18 cellular contexts compared by ENCODE assay signal in genomic region chr11:29310016-29310415, GRCh38.
A peak's percentile ranks its signal among the peaks of the same experiment; 100 is the strongest.
DNase-seq lines count a peak whose midpoint lies in the region; ATAC-seq and TF ChIP-seq lines count a peak whose summit lies in the region.
"Had no signal": no experiment of that assay in that cellular context is flagged by ENCODE, and none has a peak within 500 bp of the region (broad histone marks: within the 10 kb centered on the region; RNA-seq: fewer than 3 reads in every experiment).

No MANE protein-coding gene starts in this region.

- TF ChIP-seq CTCF in osteoblast (IDR thresholded peaks at IDR 0.05; ENCODE audit: extremely low read depth, low read depth, low read length), result no peak
- TF ChIP-seq CTCF in GM20000 (IDR thresholded peaks at IDR 0.05; ENCODE audit: extremely low read depth, missing control alignments), result no peak

- H3K27me3 ChIP-seq in osteoblast (ENCODE audit: insufficient read depth, low read length), result no peaks in the 10 kb centered on the region
- H3K27me3 ChIP-seq: BLaER1, gastroesophageal sphincter had no signal

- no peak overlapping the region for H3K4me3 ChIP-seq in osteoblast (ENCODE audit: insufficient read depth, low read length)
- H3K4me3 ChIP-seq: BLaER1, dorsolateral prefrontal cortex, gastroesophageal sphincter, GM23338 had no signal

- no peaks in the 10 kb centered on the region for H3K9me3 ChIP-seq in osteoblast (ENCODE audit: low read depth, low read length)
- H3K9me3 ChIP-seq: BLaER1, gastroesophageal sphincter had no signal

- H3K36me3 ChIP-seq in osteoblast (ENCODE audit: insufficient read depth, low read length), result no peaks in the 10 kb centered on the region
- H3K36me3 ChIP-seq: BLaER1, gastroesophageal sphincter had no signal

- H3K79me2 ChIP-seq in osteoblast (ENCODE audit: insufficient read depth, low read length), result no peaks in the 10 kb centered on the region

- DNase-seq in EH (ENCODE audit: low read depth) (peak; percentile 93), RKO (ENCODE audit: low spot score) (peak; percentile 45), dermis blood vessel endothelial cell (peak; percentile 66), osteoblast (ENCODE audit: insufficient read length, low spot score, missing footprints) (no peak), GM20000 (ENCODE audit: low spot score) (no peak)
- DNase-seq in stimulated activated CD4-positive, alpha-beta T cell treated with anti-CD3 and anti-CD28 coated beads, Interleukin-4, amount 100 ng/mL, for 1 hour, result no peak
- DNase-seq: activated CD4-positive, alpha-beta T cell treated with anti-CD3 and anti-CD28 coated beads for 36 hours; activated T-cell treated with anti-CD3 and anti-CD28 coated beads, Interleukin-2, amount 50 U/mL, for 24 hours; dorsolateral prefrontal cortex; islet precursor cell; NCI-H187; NCI-H524 treated with DMSO at 0.1 percent for 48 hours had no signal

- H3K27ac ChIP-seq in osteoblast (ENCODE audit: low read depth, low read length), result peak overlapping the region; percentile 90
- H3K27ac ChIP-seq: BLaER1, dorsolateral prefrontal cortex, gastroesophageal sphincter had no signal

- H2AFZ ChIP-seq in osteoblast (ENCODE audit: low read length), result no peak overlapping the region
- H2AFZ ChIP-seq: GM23338 had no signal

- H3K4me2 ChIP-seq in osteoblast (ENCODE audit: insufficient read depth, low read length), result no peak overlapping the region
- H3K4me2 ChIP-seq: BLaER1, GM23338 had no signal

- no peak for ATAC-seq in GM21423 (IDR thresholded peaks at IDR 0.05; ENCODE audit: unreplicated experiment)
- ATAC-seq in HG03378 (IDR thresholded peaks at IDR 0.05; ENCODE audit: unreplicated experiment), result no peak
- ATAC-seq: activated CD4-positive, alpha-beta T cell treated with anti-CD3 and anti-CD28 coated beads for 36 hours; gastroesophageal sphincter; GM23338; Panc1 had no signal

- H3K4me1 ChIP-seq in osteoblast (ENCODE audit: insufficient read depth, low read length), result peaks cover 34% of the 10 kb centered on the region
- H3K4me1 ChIP-seq: BLaER1, gastroesophageal sphincter had no signal

- no peaks in the 10 kb centered on the region for H4K20me1 ChIP-seq in osteoblast (ENCODE audit: insufficient read depth, low read length)
- H4K20me1 ChIP-seq: BLaER1 had no signal

Comparison
In these comparisons a context has a peak if more than half of its experiments do, and no peak if none do; other contexts are left out.
1. DNase-seq: peak in EH (single experiment), RKO (single experiment) and dermis blood vessel endothelial cell (single experiment); none in osteoblast (single experiment), stimulated activated CD4-positive, alpha-beta T cell treated with anti-CD3 and anti-CD28 coated beads, Interleukin-4, amount 100 ng/mL, for 1 hour (single experiment) and GM20000 (single experiment).